In genomic region chr3:138032567-138032966, GRCh38 we compare ENCODE assay signal across 32 cellular contexts. TPM values are rescaled to one million over a fixed set of nuclear protein-coding genes. Genes with fewer than 3 reads are reported as not detected.
A peak's percentile ranks its signal among the peaks of the same experiment; 100 is the strongest.
DNase-seq lines count a peak whose midpoint lies in the region; ATAC-seq and TF ChIP-seq lines count a peak whose summit lies in the region.
"Had no signal": no experiment of that assay in that cellular context is flagged by ENCODE, and none has a peak within 500 bp of the region (broad histone marks: within the 10 kb centered on the region; RNA-seq: fewer than 3 reads in every experiment).

No MANE protein-coding gene starts in this region.

- peaks cover 2% of the 10 kb centered on the region for H3K4me1 ChIP-seq in endodermal cell (ENCODE audit: control insufficient read depth, insufficient read depth, low read length)
- H3K4me1 ChIP-seq: heart right ventricle, uterus had no signal

- H3K9me3 ChIP-seq in endodermal cell (ENCODE audit: control insufficient read depth, low read length), result no peaks in the 10 kb centered on the region
- H3K9me3 ChIP-seq: heart right ventricle, uterus had no signal

- intact Hi-C loops in activated CD8-positive, alpha-beta T cell treated with anti-CD3 and anti-CD28 coated beads for 36 hours (cut with micrococcal nuclease), result no loop called here

- H3K27me3 Mint-ChIP-seq in endodermal cell (ENCODE audit: insufficient read depth), result peaks cover 31% of the 10 kb centered on the region
- H3K27me3 Mint-ChIP-seq in activated CD8-positive, alpha-beta T cell treated with anti-CD3 and anti-CD28 coated beads for 36 hours, result peaks cover 14% of the 10 kb centered on the region

- no peak overlapping the region for H3K27ac ChIP-seq in endodermal cell (ENCODE audit: low read depth, low read length)
- H3K27ac ChIP-seq: heart right ventricle, HL-60, SK-N-MC, skin epidermis, uterus, WERI-Rb-1 had no signal

- peak; percentile 23 for ATAC-seq in GM18868 (IDR thresholded peaks at IDR 0.05; ENCODE audit: unreplicated experiment)
- peak; percentile 39 for ATAC-seq in GM21381 (IDR thresholded peaks at IDR 0.05; ENCODE audit: unreplicated experiment)
- ATAC-seq in HG02623 (IDR thresholded peaks at IDR 0.05; ENCODE audit: unreplicated experiment), result peak; percentile 36
- peak; percentile 40 for ATAC-seq in HG03378 (IDR thresholded peaks at IDR 0.05; ENCODE audit: unreplicated experiment)
- no peak for ATAC-seq in activated CD8-positive, alpha-beta T cell treated with anti-CD3 and anti-CD28 coated beads for 36 hours
- ATAC-seq: activated T-helper 17 cell treated with anti-CD3 and anti-CD28 coated beads, Interleukin-2, amount 50 U/mL, for 72 hours; heart right ventricle; left colon; stimulated activated naive B cell treated with anti-CD40 and anti-IgM and Interleukin-4, amounts not matched to agents 10 μg/mL and 1 μg/mL and 100 μg/mL, for 72 hours had no signal

- POLR2A ChIA-PET in activated CD8-positive, alpha-beta T cell treated with anti-CD3 and anti-CD28 coated beads for 36 hours (lab: Charles Lee), result no interaction called here

- no peak overlapping the region for H3K27ac Mint-ChIP-seq in endodermal cell
- H3K27ac Mint-ChIP-seq in activated CD8-positive, alpha-beta T cell treated with anti-CD3 and anti-CD28 coated beads for 36 hours, result no peak overlapping the region
- H3K27ac Mint-ChIP-seq: activated naive CD8-positive, alpha-beta T cell treated with anti-CD3 and anti-CD28 coated beads, Interleukin-2, amount 10 ng/mL, durations not matched to agents 7 days and 5 days; activated T-helper 17 cell treated with anti-CD3 and anti-CD28 coated beads, Interleukin-2, amount 50 U/mL, for 72 hours; memory B cell; stimulated activated naive B cell treated with anti-CD40 and anti-IgM and Interleukin-4, amounts not matched to agents 10 μg/mL and 1 μg/mL and 100 μg/mL, for 72 hours had no signal

- H3K27me3 ChIP-seq in endodermal cell (ENCODE audit: control insufficient read depth, insufficient read depth, low read length, poor library complexity, severe bottlenecking), result no peaks in the 10 kb centered on the region
- H3K27me3 ChIP-seq: heart right ventricle, uterus had no signal

- no peak overlapping the region for H3K4me3 ChIP-seq in endodermal cell (ENCODE audit: low read length)
- H3K4me3 ChIP-seq: heart right ventricle, SK-N-MC, skin epidermis, uterus had no signal

- no peak for TF ChIP-seq CTCF in endodermal cell (conservative IDR thresholded peaks at IDR 0.05)
- TF ChIP-seq CTCF in activated CD8-positive, alpha-beta T cell treated with anti-CD3 and anti-CD28 coated beads for 36 hours (IDR thresholded peaks at IDR 0.05), result no peak

- H3K9me3 Mint-ChIP-seq in endodermal cell, result no peaks in the 10 kb centered on the region
- H3K9me3 Mint-ChIP-seq in activated CD8-positive, alpha-beta T cell treated with anti-CD3 and anti-CD28 coated beads for 36 hours, result no peaks in the 10 kb centered on the region
- H3K9me3 Mint-ChIP-seq: activated naive CD8-positive, alpha-beta T cell treated with anti-CD3 and anti-CD28 coated beads, Interleukin-2, amount 10 ng/mL, durations not matched to agents 7 days and 5 days; activated T-helper 17 cell treated with anti-CD3 and anti-CD28 coated beads, Interleukin-2, amount 50 U/mL, for 72 hours; memory B cell; stimulated activated naive B cell treated with anti-CD40 and anti-IgM and Interleukin-4, amounts not matched to agents 10 μg/mL and 1 μg/mL and 100 μg/mL, for 72 hours had no signal

- peaks cover 2% of the 10 kb centered on the region for H3K4me1 Mint-ChIP-seq in endodermal cell
- H3K4me1 Mint-ChIP-seq in activated CD8-positive, alpha-beta T cell treated with anti-CD3 and anti-CD28 coated beads for 36 hours (ENCODE audit: low read depth), result no peaks in the 10 kb centered on the region
- H3K4me1 Mint-ChIP-seq: activated naive CD8-positive, alpha-beta T cell treated with anti-CD3 and anti-CD28 coated beads, Interleukin-2, amount 10 ng/mL, durations not matched to agents 7 days and 5 days; activated T-helper 17 cell treated with anti-CD3 and anti-CD28 coated beads, Interleukin-2, amount 50 U/mL, for 72 hours; memory B cell had no signal

- no peak overlapping the region for H3K4me3 Mint-ChIP-seq in endodermal cell
- H3K4me3 Mint-ChIP-seq in activated CD8-positive, alpha-beta T cell treated with anti-CD3 and anti-CD28 coated beads for 36 hours, result no peak overlapping the region
- H3K4me3 Mint-ChIP-seq: activated naive CD8-positive, alpha-beta T cell treated with anti-CD3 and anti-CD28 coated beads, Interleukin-2, amount 10 ng/mL, durations not matched to agents 7 days and 5 days; activated T-helper 17 cell treated with anti-CD3 and anti-CD28 coated beads, Interleukin-2, amount 50 U/mL, for 72 hours; memory B cell; stimulated activated naive B cell treated with anti-CD40 and anti-IgM and Interleukin-4, amounts not matched to agents 10 μg/mL and 1 μg/mL and 100 μg/mL, for 72 hours had no signal

- no peak for DNase-seq in endodermal cell
- DNase-seq in HUDEP-2 (lab: John Stamatoyannopoulos, UW; ENCODE audit: unreplicated experiment in 76 of 76), result no peak
- DNase-seq in activated CD8-positive, alpha-beta T cell treated with anti-CD3 and anti-CD28 coated beads for 36 hours, result no peak
- no peak for DNase-seq in stimulated activated CD4-positive, alpha-beta T cell treated with anti-CD3 and anti-CD28 coated beads, Interleukin-2, amount 100 ng/mL, for 48 hours
- DNase-seq: activated CD4-positive, alpha-beta T cell treated with anti-CD3 and anti-CD28 coated beads, Interleukin-2, amount 50 U/mL, for 1 hour; activated CD8-positive, alpha-beta memory T cell treated with anti-CD3 and anti-CD28 coated beads, Interleukin-2, amount 50 U/mL, for 4 hours; activated naive CD8-positive, alpha-beta T cell treated with anti-CD3 and anti-CD28 coated beads, Interleukin-2, amount 10 ng/mL, durations not matched to agents 7 days and 5 days; C1 segment of cervical spinal cord; cerebellar nuclear complex; GOT3; heart right ventricle; left colon; NCI-H1105; NCI-H2029 treated with DMSO at 0.1 percent for 48 hours; NCI-H510A treated with DMSO at 0.1 percent for 48 hours; stimulated activated CD4-positive, alpha-beta T cell treated with anti-CD3 and anti-CD28 coated beads, Interleukin-2, amount 100 ng/mL, for 24 hours; stimulated activated naive B cell treated with anti-CD40 and anti-IgM and Interleukin-4, amounts not matched to agents 10 μg/mL and 1 μg/mL and 100 μg/mL, for 72 hours; T-helper 2 cell; uterus; WERI-Rb-1 had no signal

- H3K36me3 Mint-ChIP-seq in endodermal cell (ENCODE audit: low read depth), result peaks cover 11% of the 10 kb centered on the region
- H3K36me3 Mint-ChIP-seq in activated CD8-positive, alpha-beta T cell treated with anti-CD3 and anti-CD28 coated beads for 36 hours (ENCODE audit: low read depth), result no peaks in the 10 kb centered on the region
- H3K36me3 Mint-ChIP-seq: activated naive CD8-positive, alpha-beta T cell treated with anti-CD3 and anti-CD28 coated beads, Interleukin-2, amount 10 ng/mL, durations not matched to agents 7 days and 5 days; memory B cell; stimulated activated naive B cell treated with anti-CD40 and anti-IgM and Interleukin-4, amounts not matched to agents 10 μg/mL and 1 μg/mL and 100 μg/mL, for 72 hours had no signal

- CTCF ChIA-PET in activated CD8-positive, alpha-beta T cell treated with anti-CD3 and anti-CD28 coated beads for 36 hours (lab: Charles Lee), result no interaction called here

- peaks cover 7% of the 10 kb centered on the region for H3K36me3 ChIP-seq in endodermal cell (ENCODE audit: control insufficient read depth, insufficient read depth, low read length)
- H3K36me3 ChIP-seq: uterus had no signal

- H3K9ac ChIP-seq in endodermal cell (ENCODE audit: extremely low read depth, low read length, poor library complexity, severe bottlenecking), result no peak overlapping the region

- WGBS in endodermal cell (ENCODE audit: insufficient coverage in 1 of 2, insufficient read length in 1 of 2), 2 experiments, result 86 to 89% methylated on average over 3 of the region's 3 CpGs

RNA-seq across cellular contexts. Expression of gene CLDN18, which starts 22.6 kb away (rescaled TPM):
- total RNA-seq in endodermal cell, result under 1 TPM; 0.13 to 0.27 TPM
- 0.71 TPM for polyA plus RNA-seq in endodermal cell (2013, experiment 1 of 2)
- polyA plus RNA-seq in endodermal cell (2013, experiment 2 of 2), result 0.58 TPM
- total RNA-seq in activated CD8-positive, alpha-beta T cell treated with anti-CD3 and anti-CD28 coated beads for 36 hours, result not detected
- total RNA-seq: activated naive CD8-positive, alpha-beta T cell treated with anti-CD3 and anti-CD28 coated beads, Interleukin-2, amount 10 ng/mL, durations not matched to agents 7 days and 5 days; activated T-helper 17 cell treated with anti-CD3 and anti-CD28 coated beads, Interleukin-2, amount 50 U/mL, for 72 hours; epithelial cell of proximal tubule; fibroblast of villous mesenchyme; heart right ventricle; left colon; RPMI7951; uterus had no signal
